In the genomic region with DNA sequence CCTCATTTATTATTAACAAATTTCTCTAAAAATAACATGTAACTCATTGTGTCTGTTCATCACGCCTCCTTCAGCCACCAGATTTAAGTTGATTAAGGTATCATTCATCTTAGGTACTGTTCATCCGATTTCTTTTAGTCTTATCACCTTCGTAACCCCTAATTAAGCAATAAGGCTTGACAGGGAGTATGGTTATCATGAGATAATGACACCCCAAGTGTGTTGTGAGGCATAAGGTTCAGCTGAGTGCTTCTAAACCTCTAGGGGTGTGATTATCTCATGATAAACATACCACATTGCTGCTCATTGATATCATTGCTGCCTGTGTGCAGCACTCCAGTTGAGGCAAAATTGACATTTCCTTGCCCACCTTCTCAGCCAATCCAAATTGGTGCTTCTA, we compare ENCODE assay signal across 25 cellular contexts.
DNase-seq lines count a peak whose midpoint lies in the region; ATAC-seq, FAIRE-seq and TF ChIP-seq lines count a peak whose summit lies in the region.
"Had no signal": no experiment of that assay in that cellular context is flagged by ENCODE, and none has a peak within 500 bp of the region (broad histone marks: within the 10 kb centered on the region; RNA-seq: fewer than 3 reads in every experiment).

No MANE protein-coding gene starts in this region.

- no peaks in the 10 kb centered on the region for H3K9me1 ChIP-seq in K562 (ENCODE audit: control insufficient read depth, insufficient read depth, low read length)

- H3K27ac ChIP-seq in H9 (ENCODE audit: insufficient read length, low read depth, low read length): no peak overlapping the region
- no peak overlapping the region for H3K27ac ChIP-seq in K562 (ENCODE audit: extremely low read depth, low read depth, low read length)
- H3K27ac ChIP-seq: BLaER1 treated with 17β-estradiol and CSF1 and Interleukin-3, amounts not matched to agents 10 nM and 100 nM; HL-60; PC-9; SJCRH30 had no signal

- H3K36me3 Mint-ChIP-seq in H9 (ENCODE audit: insufficient read depth in 1 of 3, low read depth in 3 of 3): peaks cover 0 to 5% (median 0%) of the 10 kb centered on the region in 3 experiments; a peak in 1 of 7 replicates

- H3K27me3 ChIP-seq in H9 (ENCODE audit: insufficient read depth, low read length) (no peaks in the 10 kb centered on the region), K562 (ENCODE audit: control insufficient read depth in 2 of 2, insufficient read depth in 2 of 2, low read length in 2 of 2) (no peaks in the 10 kb centered on the region)
- H3K27me3 ChIP-seq: BLaER1 treated with 17β-estradiol and CSF1 and Interleukin-3, amounts not matched to agents 10 nM and 100 nM; SJCRH30 had no signal

- intact Hi-C loops in K562 (cut with micrococcal nuclease): no loop called here

- no peaks in the 10 kb centered on the region for H3K79me2 ChIP-seq in H9 (ENCODE audit: insufficient read depth, low read length)
- H3K79me2 ChIP-seq in K562 (ENCODE audit: control insufficient read depth, insufficient read depth, low read length): no peaks in the 10 kb centered on the region

- POLR2A ChIA-PET in K562 (lab: Yijun Ruan, JAX): no interaction called here

- H3K4me1 ChIP-seq in H9 (ENCODE audit: insufficient read depth, low read length): no peaks in the 10 kb centered on the region; the same call in 1 of the 2 replicates
- no peaks in the 10 kb centered on the region; a peak in 1 of 5 replicates for H3K4me1 ChIP-seq in K562 (replicated peaks in 1 of 2; ENCODE audit: control insufficient read depth in 2 of 2, insufficient read depth in 2 of 2, low read length in 2 of 2)
- H3K4me1 ChIP-seq: SJCRH30 had no signal

- DNase-seq in D341Med (ENCODE audit: low spot score): peak; percentile 56
- DNase-seq in H9: no peak
- peak; percentile 46 for DNase-seq in NCI-H82 treated with DMSO at 0.1 percent for 48 hours (lab: John Stamatoyannopoulos, UW; ENCODE audit: unreplicated experiment)
- DNase-seq in K562 (ENCODE audit: extremely low read depth in 1 of 4, low spot score in 3 of 4): no peak
- DNase-seq in NCI-H187 treated with DMSO at 0.1 percent for 48 hours (lab: John Stamatoyannopoulos, UW): no peak
- no peak for DNase-seq in NCI-H2196 (lab: John Stamatoyannopoulos, UW; ENCODE audit: unreplicated experiment)
- DNase-seq in activated T-cell treated with anti-CD3 and anti-CD28 coated beads for 4 hours: no peak
- no peak for DNase-seq in AML-193 (lab: John Stamatoyannopoulos, UW)
- DNase-seq: CD4-positive, alpha-beta T cell; GOT3; Kasumi-1; NCI-H1092 treated with DMSO at 0.1 percent for 48 hours; NCI-H146; NCI-H2029; NCI-H524; NCI-H774; PC-9; SJCRH30; T-helper 1 cell had no signal

- H2AFZ ChIP-seq in H9 (ENCODE audit: low read length) (no peak overlapping the region), K562 (ENCODE audit: low read depth, low read length) (no peak overlapping the region)
- H2AFZ ChIP-seq: PC-9 had no signal

- BruUV-seq in K562 (replicated peaks; lab: Mats Ljungman, UMichigan): no TSS peak

- H3K9me3 ChIP-seq in H9 (ENCODE audit: control insufficient read depth, low read depth, low read length): no peaks in the 10 kb centered on the region
- H3K9me3 ChIP-seq in K562 (replicated peaks; ENCODE audit: control insufficient read depth, insufficient read depth, low read depth, low read length): no peaks in the 10 kb centered on the region
- H3K9me3 ChIP-seq: SJCRH30 had no signal

- H3K23ac ChIP-seq in H9 (ENCODE audit: insufficient read length, low read depth, low read length): no peak overlapping the region

- in situ Hi-C loops in K562 (cut with MboI): no loop called here

- TF ChIP-seq RAD21 in K562 (CRISPR knock-in tag; conservative IDR thresholded peaks at IDR 0.05 in 1 of 2, IDR thresholded peaks at IDR 0.05 in 1 of 2): no peak

- CTCF ChIA-PET in K562 (lab: Yijun Ruan, JAX; ENCODE audit: low intra/inter-chr PET ratio): no interaction called here

- H3K27ac Mint-ChIP-seq in H9: no peak overlapping the region
- H3K27ac Mint-ChIP-seq: CD4-positive, alpha-beta T cell had no signal

- H3K14ac ChIP-seq in H9 (ENCODE audit: insufficient read depth, low read length): no peak overlapping the region

- no peak overlapping the region for H3K4me3 ChIP-seq in K562
- H3K4me3 ChIP-seq: BLaER1 treated with 17β-estradiol and CSF1 and Interleukin-3, amounts not matched to agents 10 nM and 100 nM; PC-9; SJCRH30 had no signal

- no peaks in the 10 kb centered on the region for H3K23me2 ChIP-seq in H9 (ENCODE audit: insufficient read length, low read depth, low read length, poor library complexity, severe bottlenecking)

- no peak overlapping the region for H3K9ac ChIP-seq in H9 (ENCODE audit: extremely low read depth, insufficient read length, low read length)
- no peak overlapping the region for H3K9ac ChIP-seq in K562 (ENCODE audit: insufficient read depth in 1 of 2, low read depth in 2 of 2, low read length in 2 of 2)
- H3K9ac ChIP-seq: BLaER1 treated with 17β-estradiol and CSF1 and Interleukin-3, amounts not matched to agents 10 nM and 100 nM had no signal

- no peaks in the 10 kb centered on the region for H3K27me3 Mint-ChIP-seq in H9 (ENCODE audit: low read depth)
- H3K27me3 Mint-ChIP-seq: CD4-positive, alpha-beta T cell had no signal

- WGBS in H9 (ENCODE audit: extremely low coverage, insufficient read length, low lambda C conversion rate): no CpG with 5 or more reads among the region's 3 CpGs
- 4% methylated on average over 3 of the region's 3 CpGs for WGBS in K562 (ENCODE audit: insufficient coverage, low coverage, missing lambda C conversion rate)

- H2BK12ac ChIP-seq in H9 (ENCODE audit: insufficient read length, low read depth, low read length): no peak overlapping the region

- TF ChIP-seq EP300 in K562 (IDR thresholded peaks at IDR 0.05; ENCODE audit: low read length): no peak

- H3K4me1 Mint-ChIP-seq in H9: peaks cover 29 to 31% of the 10 kb centered on the region in 2 experiments

- FAIRE-seq in K562 (lab: Jason Lieb, UNC): no peak
- FAIRE-seq: A204.1, G401.6 had no signal

- no peak for ATAC-seq in K562
- ATAC-seq: HCT116, Right ventricle myocardium inferior had no signal

- H3K9me3 Mint-ChIP-seq in H9: no peaks in the 10 kb centered on the region
- H3K9me3 Mint-ChIP-seq: CD4-positive, alpha-beta T cell had no signal

- no peak overlapping the region for H3K56ac ChIP-seq in H9 (ENCODE audit: insufficient read length, low read depth, low read length)

- no peak overlapping the region for H2BK120ac ChIP-seq in H9 (ENCODE audit: low read depth, low read length, poor library complexity, severe bottlenecking)

- H2BK15ac ChIP-seq in H9 (ENCODE audit: low read depth, low read length): no peak overlapping the region

- H2AK5ac ChIP-seq in H9 (ENCODE audit: insufficient read length, low read length): no peak overlapping the region

- H2BK20ac ChIP-seq in H9 (ENCODE audit: low read depth, low read length, poor library complexity, severe bottlenecking): peak overlapping the region; percentile 45

- H3K4me2 ChIP-seq in H9 (ENCODE audit: insufficient read depth, insufficient read length, low read length): no peak overlapping the region
- no peak overlapping the region for H3K4me2 ChIP-seq in K562 (ENCODE audit: insufficient read depth, low read length)
- H3K4me2 ChIP-seq: BLaER1 treated with 17β-estradiol and CSF1 and Interleukin-3, amounts not matched to agents 10 nM and 100 nM; PC-9 had no signal

- no peak overlapping the region for H4K91ac ChIP-seq in H9 (ENCODE audit: insufficient read length, low read depth, low read length)

- no peak overlapping the region for H2BK5ac ChIP-seq in H9 (ENCODE audit: insufficient read length, low read length)

- H3K79me1 ChIP-seq in H9 (ENCODE audit: insufficient read depth, low read depth, low read length, poor library complexity, severe bottlenecking): no peaks in the 10 kb centered on the region

- no peaks in the 10 kb centered on the region for H3K36me3 ChIP-seq in K562 (ENCODE audit: control insufficient read depth, insufficient read depth, low read length)
- H3K36me3 ChIP-seq: SJCRH30 had no signal

- TF ChIP-seq CTCF in H9 (conservative IDR thresholded peaks at IDR 0.05): no peak
- TF ChIP-seq CTCF in K562 (IDR thresholded peaks at IDR 0.05 in 2 of 3, conservative IDR thresholded peaks at IDR 0.05 in 1 of 3; ENCODE audit: insufficient read depth in 2 of 3, low read depth in 1 of 3, low read length in 3 of 3): no peak

- no peak overlapping the region for H4K8ac ChIP-seq in H9 (replicated peaks; ENCODE audit: insufficient read length, low read depth, low read length)

- H4K5ac ChIP-seq in H9 (ENCODE audit: insufficient read length, low read depth, low read length): no peak overlapping the region

- H4K20me1 ChIP-seq in H9 (ENCODE audit: control insufficient read depth, insufficient read depth, insufficient read length) (no peaks in the 10 kb centered on the region), K562 (replicated peaks; ENCODE audit: control insufficient read depth, insufficient read depth, low read length) (no peaks in the 10 kb centered on the region)
- H4K20me1 ChIP-seq: BLaER1 treated with 17β-estradiol and CSF1 and Interleukin-3, amounts not matched to agents 10 nM and 100 nM had no signal

- H3K4ac ChIP-seq in H9 (ENCODE audit: low read depth, low read length): no peak overlapping the region

- H3T11ph ChIP-seq in H9 (ENCODE audit: low read length): no peak overlapping the region

- no peak for TF ChIP-seq POLR2A in K562 (conservative IDR thresholded peaks at IDR 0.05)

- no peak overlapping the region for H3K18ac ChIP-seq in H9 (ENCODE audit: insufficient read length, low read depth, low read length)

- H3K4me3 Mint-ChIP-seq in H9: no peak overlapping the region
- H3K4me3 Mint-ChIP-seq: CD4-positive, alpha-beta T cell had no signal

TF ChIP-seq in K562, 482 proteins besides CTCF, POLR2A, EP300 and RAD21:
- no peak for TF ChIP-seq HDAC8 (tag; IDR thresholded peaks at IDR 0.05)
- TF ChIP-seq TAL1 (IDR thresholded peaks at IDR 0.05): peak; percentile 24; the same call in 1 of the 2 replicates
- TF ChIP-seq TEAD4 (IDR thresholded peaks at IDR 0.05; ENCODE audit: low read length): peak; percentile 43; the same call in 1 of the 2 replicates
- TF ChIP-seq TEAD4 (CRISPR knock-in tag; IDR thresholded peaks at IDR 0.05; ENCODE audit: borderline replicate concordance): no peak
- TF ChIP-seq SETDB1 (IDR thresholded peaks at IDR 0.05; ENCODE audit: low read length): no peak
- peak; percentile 60 for TF ChIP-seq CBFA2T3 (IDR thresholded peaks at IDR 0.05)
- TF ChIP-seq CBFA2T2 (conservative IDR thresholded peaks at IDR 0.05): peak; percentile 27; the same call in 1 of the 2 replicates
- TF ChIP-seq ZNF217 (CRISPR knock-in tag; IDR thresholded peaks at IDR 0.05): no peak
- no peak for TF ChIP-seq HMGN3 (IDR thresholded peaks at IDR 0.05; ENCODE audit: borderline replicate concordance, extremely low read depth, insufficient read length, low read depth, low read length)
- TF ChIP-seq RBM15 (IDR thresholded peaks at IDR 0.05; ENCODE audit: insufficient read depth, low read length): no peak
- TF ChIP-seq ZNF583 (CRISPR knock-in tag; IDR thresholded peaks at IDR 0.05): no peak
- TF ChIP-seq SNRNP70 (optimal IDR thresholded peaks at IDR 0.05; ENCODE audit: low read depth, low read length): no peak

Comparison
In these comparisons a context has a peak if more than half of its experiments do, and no peak if none do; other contexts are left out.
1. DNase-seq: peak in D341Med (single experiment) and NCI-H82 treated with DMSO at 0.1 percent for 48 hours (single experiment); none in H9 (single experiment), K562 (0 of 4), NCI-H187 treated with DMSO at 0.1 percent for 48 hours (single experiment), NCI-H2196 (single experiment), activated T-cell treated with anti-CD3 and anti-CD28 coated beads for 4 hours (single experiment) and AML-193 (0 of 2).